ENCODE assay signal across 11 cellular contexts in the genomic region with DNA sequence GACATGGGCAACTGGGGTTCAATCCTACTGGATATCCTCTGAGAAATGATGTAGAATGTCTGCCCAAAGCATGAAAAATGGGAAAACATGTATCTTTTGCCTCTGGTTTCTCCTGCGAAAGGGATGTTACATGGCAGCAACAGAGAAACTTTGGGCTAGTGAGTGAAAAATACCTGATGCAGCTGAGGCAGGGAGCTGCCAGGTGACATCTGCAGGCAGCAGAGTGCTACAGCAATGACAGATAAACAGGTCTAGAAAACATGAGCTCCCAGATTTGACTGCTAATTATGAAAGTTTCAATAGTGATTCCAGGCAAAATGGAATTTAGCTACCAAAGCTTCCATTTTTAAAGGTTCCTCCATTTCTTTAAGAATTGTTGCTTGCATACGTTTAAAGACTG. TPM values are rescaled to one million over a fixed set of nuclear protein-coding genes. Genes with fewer than 3 reads are reported as not detected.
DNase-seq lines count a peak whose midpoint lies in the region; ATAC-seq, FAIRE-seq and TF ChIP-seq lines count a peak whose summit lies in the region.
"Had no signal": no experiment of that assay in that cellular context is flagged by ENCODE, and none has a peak within 500 bp of the region (broad histone marks: within the 10 kb centered on the region; RNA-seq: fewer than 3 reads in every experiment).

No MANE protein-coding gene starts in this region.

- peaks cover 0 to 3% of the 10 kb centered on the region in 2 donors for H3K9me3 Mint-ChIP-seq in effector memory CD8-positive, alpha-beta T cell

- DNase-seq in GM10248 (ENCODE audit: extremely low spot score) = peak; percentile 15
- peak; percentile 51 for DNase-seq in HuH-7 (ENCODE audit: low spot score)
- no peak for DNase-seq in GM12878 (ENCODE audit: low read depth, low spot score)
- DNase-seq in effector memory CD8-positive, alpha-beta T cell = no peak
- DNase-seq: activated CD4-positive, alpha-beta T cell treated with anti-CD3 and anti-CD28 coated beads, Interleukin-2, amount 50 U/mL, for 4 hours had no signal

- intact Hi-C loops in GM12878 (cut with micrococcal nuclease; ENCODE audit: unreplicated experiment) = loop anchor here (1.0 to 10.0 kb wide), 3 partner anchors 135 to 290 kb away; no protein-coding TSS in a partner anchor

- in situ Hi-C loops in GM12878 (cut with MboI) = no loop called here

- TF ChIP-seq RAD21 in GM12878 (IDR thresholded peaks at IDR 0.05; ENCODE audit: insufficient read depth, low read depth, low read length) (peak; percentile 40; the same call in 1 of the 2 replicates), neural cell (conservative IDR thresholded peaks at IDR 0.05) (peak; percentile 51)

- SMC1A ChIA-PET in GM12878 (lab: Charles Lee; ENCODE audit: uncharacterized antibody, unreplicated experiment) = interaction anchor here (0.7 to 1.6 kb wide), 11 partner anchors 8 to 291 kb away, joined by 3 to 18 read pairs (median 4); no protein-coding TSS in a partner anchor

- H3K9ac ChIP-seq in GM12878 (ENCODE audit: control insufficient read depth, insufficient read depth, low read length) = no peak overlapping the region
- H3K9ac ChIP-seq in neural cell (ENCODE audit: low read length) = no peak overlapping the region

- POLR2A ChIA-PET in GM10248 (lab: Yijun Ruan, JAX) (no interaction called here), GM12878 (lab: Charles Lee) (no interaction called here)

- H3K4me2 ChIP-seq in GM12878 (ENCODE audit: control insufficient read depth, insufficient read depth) (no peak overlapping the region), neural cell (ENCODE audit: low read length) (no peak overlapping the region)

- H3K9me3 ChIP-seq in GM12878 (replicated peaks; ENCODE audit: control insufficient read depth, insufficient read depth, low read length) (no peaks in the 10 kb centered on the region), neural cell (ENCODE audit: low read length) (no peaks in the 10 kb centered on the region)

- H2AFZ ChIP-seq in GM12878 (ENCODE audit: control insufficient read depth, low read depth, low read length) (no peak overlapping the region), neural cell (ENCODE audit: low read depth, low read length) (no peak overlapping the region)

- no peaks in the 10 kb centered on the region for H3K79me2 ChIP-seq in GM12878 (ENCODE audit: control insufficient read depth, insufficient read depth, low read length)
- H3K79me2 ChIP-seq in neural cell (replicated peaks; ENCODE audit: insufficient read depth, low read length) = no peaks in the 10 kb centered on the region

- no peaks in the 10 kb centered on the region for H3K36me3 ChIP-seq in GM12878 (ENCODE audit: control insufficient read depth in 2 of 2, insufficient read depth in 2 of 2, low read length in 1 of 2)
- H3K36me3 ChIP-seq in neural cell (ENCODE audit: insufficient read depth, low read length) = no peaks in the 10 kb centered on the region

- no peak overlapping the region for H3K4me3 Mint-ChIP-seq in effector memory CD8-positive, alpha-beta T cell

- no peak overlapping the region for H3K27ac ChIP-seq in GM12878 (ENCODE audit: control insufficient read depth, insufficient read depth)
- no peak overlapping the region for H3K27ac ChIP-seq in neural cell (ENCODE audit: low read length)
- H3K27ac ChIP-seq: epithelial cell of prostate had no signal

- BruUV-seq in GM12878 (replicated peaks; lab: Mats Ljungman, UMichigan) = no TSS peak

- no peaks in the 10 kb centered on the region for H3K4me1 Mint-ChIP-seq in effector memory CD8-positive, alpha-beta T cell (ENCODE audit: low read depth in 2 of 2)

- TF ChIP-seq POLR2A in GM12878 (IDR thresholded peaks at IDR 0.05; ENCODE audit: low read depth, low read length) = no peak

- RAD21 ChIA-PET in GM12878 (lab: Charles Lee; ENCODE audit: unreplicated experiment) = interaction anchor here (0.7 to 2.0 kb wide), 12 partner anchors 128 to 270 kb away, joined by 3 to 17 read pairs (median 3); no protein-coding TSS in a partner anchor

- no peak for TF ChIP-seq EP300 in GM12878 (IDR thresholded peaks at IDR 0.05; ENCODE audit: borderline replicate concordance in 1 of 2, control insufficient read depth in 1 of 2, low read depth in 2 of 2, low read length in 2 of 2)
- no peak for TF ChIP-seq EP300 in neural cell (conservative IDR thresholded peaks at IDR 0.05; ENCODE audit: poor library complexity, severe bottlenecking)

- peaks cover 11 to 15% of the 10 kb centered on the region in 2 donors for H3K27me3 Mint-ChIP-seq in effector memory CD8-positive, alpha-beta T cell

- TF ChIP-seq CTCF in GM10248 (IDR thresholded peaks at IDR 0.05; ENCODE audit: control extremely low read depth, extremely low read depth, low read depth, missing control alignments) (peak; percentile 51), GM12878 (IDR thresholded peaks at IDR 0.05 in 2 of 3, conservative IDR thresholded peaks at IDR 0.05 in 1 of 3; ENCODE audit: control insufficient read depth in 2 of 3, extremely low read depth in 1 of 3, insufficient read depth in 1 of 3, low read depth in 3 of 3, low read length in 3 of 3) (peak; percentile 46 to 66 (median 57)), neural cell (IDR thresholded peaks at IDR 0.05; ENCODE audit: poor library complexity, severe bottlenecking) (peak; percentile 66)

- ATAC-seq in GM12878 (peak; percentile 62), HG03354 (IDR thresholded peaks at IDR 0.05; ENCODE audit: poor library complexity, severe bottlenecking, unreplicated experiment) (no peak), HG03095 (IDR thresholded peaks at IDR 0.05; ENCODE audit: unreplicated experiment) (no peak)
- ATAC-seq in effector memory CD8-positive, alpha-beta T cell (replicated peaks) = no peak

- H3F3A ChIP-seq in neural cell (ENCODE audit: insufficient read depth, low read length, poor library complexity, severe bottlenecking) = no peaks in the 10 kb centered on the region

- no peaks in the 10 kb centered on the region for H4K20me1 ChIP-seq in GM12878 (ENCODE audit: control insufficient read depth, insufficient read depth)
- no peaks in the 10 kb centered on the region for H4K20me1 ChIP-seq in neural cell (ENCODE audit: insufficient read depth)

- H3K27me3 ChIP-seq in GM12878 (replicated peaks in 1 of 2; ENCODE audit: control insufficient read depth in 2 of 2, insufficient read depth in 2 of 2, low read length in 1 of 2) (peaks cover 0 to 6% of the 10 kb centered on the region in 2 experiments; a peak in 1 of 4 replicates), neural cell (ENCODE audit: insufficient read depth, low read depth, low read length) (peaks cover 16% of the 10 kb centered on the region)

- WGBS in GM12878 (ENCODE audit: insufficient coverage, insufficient replicate concordance, low lambda C conversion rate, missing lambda C conversion rate) = 47% methylated on average over 2 of the region's 2 CpGs

- no peak overlapping the region for H3K27ac Mint-ChIP-seq in effector memory CD8-positive, alpha-beta T cell

- FAIRE-seq in GM12878 (lab: Jason Lieb, UNC) = peak; percentile 13

- no peaks in the 10 kb centered on the region for H3K4me1 ChIP-seq in GM12878 (ENCODE audit: control insufficient read depth, insufficient read depth, low read length)

- H3K9me2 ChIP-seq in neural cell (ENCODE audit: insufficient read depth, low read length) = no peaks in the 10 kb centered on the region

- CTCF ChIA-PET in GM10248 (lab: Yijun Ruan, JAX) (interaction anchor here (1.1 to 2.1 kb wide), 5 partner anchors 10 to 209 kb away, joined by 3 to 15 read pairs (median 4); no protein-coding TSS in a partner anchor), GM12878 (lab: Yijun Ruan, JAX) (interaction anchor here (0.6 to 4.8 kb wide), 25 partner anchors 17 to 291 kb away, joined by 3 to 71 read pairs (median 4); no protein-coding TSS in a partner anchor)

- no peak overlapping the region for H3K4me3 ChIP-seq in GM12878
- H3K4me3 ChIP-seq in neural cell (ENCODE audit: low read length) = no peak overlapping the region

- H3K36me3 Mint-ChIP-seq in effector memory CD8-positive, alpha-beta T cell (ENCODE audit: insufficient read depth) = no peaks in the 10 kb centered on the region

RNA-seq across cellular contexts. Expression of gene CXCL1, which starts 4.8 kb away (rescaled TPM):
- total RNA-seq in GM12878 (2013; cell fraction: nucleolus; rRNA removed) = not detected in 2 replicates
- not detected in 2 replicates for total RNA-seq in GM12878 (2014; rRNA removed)
- total RNA-seq in GM12878 (2014; rRNA removed; fragmentation: Illumina TruSeq; extraction: Trizol) = not detected in 2 replicates
- total RNA-seq in GM12878 (2021) = not detected in 2 replicates
- polyA plus RNA-seq in GM12878 (2011; ENCODE audit: low read depth) = not detected
- not detected in 2 replicates for polyA plus RNA-seq in GM12878 (2011; rRNA removed)
- polyA plus RNA-seq in GM12878 (2011; cell fraction: cytosol; rRNA removed) = not detected in 2 replicates
- not detected in 2 replicates for polyA plus RNA-seq in GM12878 (2011; cell fraction: nucleus; rRNA removed)
- not detected in 2 replicates for polyA plus RNA-seq in GM12878 (2012)
- not detected in 2 replicates for polyA plus RNA-seq in GM12878 (2014; fragmentation: Illumina TruSeq; extraction: Trizol)
- polyA plus RNA-seq in GM12878 (2014; fragmentation: Nextera tagmentation; extraction: Ambion mirVana) = not detected
- not detected in 2 replicates for polyA plus RNA-seq in GM12878 (2014; rRNA removed)
- not detected for polyA plus RNA-seq in GM12878 (2016; fragmentation: Nextera tagmentation; extraction: Ambion mirVana)
- polyA minus RNA-seq in GM12878 (2011; rRNA and poly(A)+ RNA removed) = not detected in 2 replicates
- not detected in 2 replicates for polyA minus RNA-seq in GM12878 (2011; cell fraction: cytosol; rRNA and poly(A)+ RNA removed)
- not detected in 2 replicates for polyA minus RNA-seq in GM12878 (2011; cell fraction: nucleus; rRNA and poly(A)+ RNA removed)
- not detected in 2 replicates for polyA plus RNA-seq in neural cell
- not detected in 2 replicates for polyA minus RNA-seq in neural cell

RNA-seq across cellular contexts. Expression of gene PF4V1, which starts 11.3 kb away (rescaled TPM):
- not detected in 2 replicates for total RNA-seq in GM12878 (2013; cell fraction: nucleolus; rRNA removed)
- not detected in 2 replicates for total RNA-seq in GM12878 (2014; rRNA removed)
- total RNA-seq in GM12878 (2014; rRNA removed; fragmentation: Illumina TruSeq; extraction: Trizol) = not detected in 2 replicates
- not detected in 2 replicates for total RNA-seq in GM12878 (2021)
- not detected for polyA plus RNA-seq in GM12878 (2011; ENCODE audit: low read depth)
- polyA plus RNA-seq in GM12878 (2011; rRNA removed) = not detected in 2 replicates
- polyA plus RNA-seq in GM12878 (2011; cell fraction: cytosol; rRNA removed) = not detected in 2 replicates
- not detected in 2 replicates for polyA plus RNA-seq in GM12878 (2011; cell fraction: nucleus; rRNA removed)
- polyA plus RNA-seq in GM12878 (2012) = not detected in 2 replicates
- polyA plus RNA-seq in GM12878 (2014; fragmentation: Illumina TruSeq; extraction: Trizol) = not detected in 2 replicates
- not detected for polyA plus RNA-seq in GM12878 (2014; fragmentation: Nextera tagmentation; extraction: Ambion mirVana)
- polyA plus RNA-seq in GM12878 (2014; rRNA removed) = not detected in 2 replicates
- polyA plus RNA-seq in GM12878 (2016; fragmentation: Nextera tagmentation; extraction: Ambion mirVana) = not detected
- not detected in 2 replicates for polyA minus RNA-seq in GM12878 (2011; rRNA and poly(A)+ RNA removed)
- not detected in 2 replicates for polyA minus RNA-seq in GM12878 (2011; cell fraction: cytosol; rRNA and poly(A)+ RNA removed)
- polyA minus RNA-seq in GM12878 (2011; cell fraction: nucleus; rRNA and poly(A)+ RNA removed) = not detected in 2 replicates
- polyA plus RNA-seq in neural cell = not detected in 2 replicates
- polyA minus RNA-seq in neural cell = not detected in 2 replicates
- total RNA-seq: LHCN-M2, ureter had no signal

RNA-seq across cellular contexts. Expression of gene CXCL6, which starts 27.9 kb away (rescaled TPM):
- not detected in 2 replicates for total RNA-seq in GM12878 (2013; cell fraction: nucleolus; rRNA removed)
- total RNA-seq in GM12878 (2014; rRNA removed) (not detected in 2 replicates), GM12878 (2014; rRNA removed; fragmentation: Illumina TruSeq; extraction: Trizol) (not detected in 2 replicates), GM12878 (2021) (not detected in 2 replicates)
- polyA plus RNA-seq in GM12878 (2011; ENCODE audit: low read depth) = not detected
- polyA plus RNA-seq in GM12878 (2011; rRNA removed) (not detected in 2 replicates), GM12878 (2014; fragmentation: Illumina TruSeq; extraction: Trizol) (not detected in 2 replicates), GM12878 (2014; fragmentation: Nextera tagmentation; extraction: Ambion mirVana) (not detected), GM12878 (2014; rRNA removed) (not detected in 2 replicates), GM12878 (2016; fragmentation: Nextera tagmentation; extraction: Ambion mirVana) (not detected), neural cell (not detected in 2 replicates)
- polyA plus RNA-seq in GM12878 (2011; cell fraction: cytosol; rRNA removed) = not detected in 2 replicates
- not detected in 2 replicates for polyA plus RNA-seq in GM12878 (2011; cell fraction: nucleus; rRNA removed)
- polyA plus RNA-seq in GM12878 (2012) = not detected in 2 replicates
- not detected in 2 replicates for polyA minus RNA-seq in GM12878 (2011; rRNA and poly(A)+ RNA removed)
- polyA minus RNA-seq in GM12878 (2011; cell fraction: cytosol; rRNA and poly(A)+ RNA removed) = not detected in 2 replicates
- not detected in 2 replicates for polyA minus RNA-seq in GM12878 (2011; cell fraction: nucleus; rRNA and poly(A)+ RNA removed)
- polyA minus RNA-seq in neural cell = not detected in 2 replicates

Comparison
In these comparisons a context has a peak if more than half of its experiments do, and no peak if none do; other contexts are left out.
1. DNase-seq: peak in GM10248 (single experiment) and HuH-7 (single experiment); none in GM12878 (single experiment) and effector memory CD8-positive, alpha-beta T cell (0 of 3).
2. Peak in every context shown above with its lines, with median percentiles within 50 percentile points of each other: CTCF ChIP-seq.